19 cellular contexts compared by ENCODE assay signal in genomic region chr1:39538531-39539251, GRCh38. TPM values are rescaled to one million over a fixed set of nuclear protein-coding genes. Genes with fewer than 3 reads are reported as not detected.
DNase-seq lines count a peak whose midpoint lies in the region; ATAC-seq and TF ChIP-seq lines count a peak whose summit lies in the region.
"Had no signal": no experiment of that assay in that cellular context is flagged by ENCODE, and none has a peak within 500 bp of the region (broad histone marks: within the 10 kb centered on the region; RNA-seq: fewer than 3 reads in every experiment).

No MANE protein-coding gene starts in this region.

- no peak overlapping the region for H3K9ac ChIP-seq in IMR-90 (ENCODE audit: low read depth, low read length)
- H3K9ac ChIP-seq: BLaER1 treated with 17β-estradiol and CSF1 and Interleukin-3, amounts not matched to agents 10 nM and 100 nM had no signal

- H3K9me3 Mint-ChIP-seq in activated naive CD4-positive, alpha-beta T cell treated with anti-CD3 and anti-CD28 coated beads, Interleukin-2, amount 50 U/mL, for 72 hours = no peaks in the 10 kb centered on the region
- H3K9me3 Mint-ChIP-seq in osteocyte (ENCODE audit: unreplicated experiment) = no peaks in the 10 kb centered on the region
- no peaks in the 10 kb centered on the region for H3K9me3 Mint-ChIP-seq in activated T-cell treated with anti-CD3 and anti-CD28 coated beads, Interleukin-2, amount 50 U/mL, for 24 hours
- H3K9me3 Mint-ChIP-seq: activated T-cell treated with anti-CD3 and anti-CD28 coated beads, Interleukin-2, amount 50 U/mL, for 72 hours; natural killer cell had no signal

- peak overlapping the region; percentile 20; the same call in 1 of the 2 replicates for H2BK120ac ChIP-seq in IMR-90 (ENCODE audit: low read depth, low read length)

- peaks cover 3% of the 10 kb centered on the region for H3K4me1 ChIP-seq in IMR-90 (ENCODE audit: control insufficient read depth, insufficient read depth, low read length)
- H3K4me1 ChIP-seq in body of pancreas = no peaks in the 10 kb centered on the region
- H3K4me1 ChIP-seq: A549 had no signal

- H3K4ac ChIP-seq in IMR-90 (ENCODE audit: low read depth, low read length) = no peak overlapping the region

- H3K4me3 ChIP-seq in IMR-90 (ENCODE audit: insufficient read depth, low read depth, low read length) (no peak overlapping the region), body of pancreas (no peak overlapping the region)
- H3K4me3 ChIP-seq: A549; BLaER1 treated with 17β-estradiol and CSF1 and Interleukin-3, amounts not matched to agents 10 nM and 100 nM; cardiac muscle cell; dorsolateral prefrontal cortex; MG63 had no signal

- no peak overlapping the region for H2BK5ac ChIP-seq in IMR-90 (ENCODE audit: low read depth, low read length, poor library complexity, severe bottlenecking)

- H4K8ac ChIP-seq in IMR-90 (ENCODE audit: low read depth in 2 of 2, low read length in 2 of 2) = 0 out of 4 replicates have a peak overlapping the region, but pooled peaks of 1 of the 2 experiments have one; percentile 43

- no peak for TF ChIP-seq RAD21 in IMR-90 (IDR thresholded peaks at IDR 0.05; ENCODE audit: low read length)

- POLR2A ChIA-PET in IMR-90 (lab: Charles Lee; ENCODE audit: unreplicated experiment) = no interaction called here

- H3K36me3 Mint-ChIP-seq in activated naive CD4-positive, alpha-beta T cell treated with anti-CD3 and anti-CD28 coated beads, Interleukin-2, amount 50 U/mL, for 72 hours = no peaks in the 10 kb centered on the region
- peaks cover 16% of the 10 kb centered on the region for H3K36me3 Mint-ChIP-seq in osteocyte (ENCODE audit: unreplicated experiment)
- H3K36me3 Mint-ChIP-seq in activated T-cell treated with anti-CD3 and anti-CD28 coated beads, Interleukin-2, amount 50 U/mL, for 24 hours (ENCODE audit: low read depth) = peaks cover 80% of the 10 kb centered on the region

- CTCF ChIA-PET in IMR-90 (lab: Yijun Ruan, JAX) = interaction anchor here (0.6 to 2.0 kb wide), 16 partner anchors 35 to 440 kb away, joined by 3 to 11 read pairs (median 4); partner anchors contain the start of gene MACF1

- no TSS peak for BruUV-seq in IMR-90 (replicated peaks; lab: Mats Ljungman, UMichigan)

- H4K20me1 ChIP-seq in IMR-90 (ENCODE audit: insufficient read depth, low read length) = peaks cover 6% of the 10 kb centered on the region

- no peak overlapping the region for H4K5ac ChIP-seq in IMR-90 (ENCODE audit: low read depth, low read length)

- H3K27me3 ChIP-seq in IMR-90 (ENCODE audit: control insufficient read depth, insufficient read depth, low read length) (no peaks in the 10 kb centered on the region), body of pancreas (no peaks in the 10 kb centered on the region)
- H3K27me3 ChIP-seq: BLaER1 treated with 17β-estradiol and CSF1 and Interleukin-3, amounts not matched to agents 10 nM and 100 nM; dorsolateral prefrontal cortex; MG63 had no signal

- intact Hi-C loops in IMR-90 (cut with micrococcal nuclease) = loop anchor here (1.0 to 5.0 kb wide), 4 partner anchors 61 to 440 kb away; no protein-coding TSS in a partner anchor
- intact Hi-C loops in body of pancreas (cut with DNase I) = loop anchor here (10.0 kb wide), 1 partner anchor 454 kb away; no protein-coding TSS in a partner anchor

- H3K4me3 Mint-ChIP-seq in osteocyte (ENCODE audit: unreplicated experiment) = no peak overlapping the region
- no peak overlapping the region for H3K4me3 Mint-ChIP-seq in activated T-cell treated with anti-CD3 and anti-CD28 coated beads, Interleukin-2, amount 50 U/mL, for 24 hours
- H3K4me3 Mint-ChIP-seq: activated T-cell treated with anti-CD3 and anti-CD28 coated beads, Interleukin-2, amount 50 U/mL, for 72 hours; natural killer cell had no signal

- no peak overlapping the region for H3K23ac ChIP-seq in IMR-90 (ENCODE audit: low read depth, low read length)

- dilution Hi-C loops in IMR-90 (cut with HindIII; ENCODE audit: low sequenced_read_pairs, unreplicated experiment) = no loop called here

- H3K27ac ChIP-seq in IMR-90 (ENCODE audit: insufficient read depth, low read length) (no peak overlapping the region), body of pancreas (no peak overlapping the region)
- H3K27ac ChIP-seq: BLaER1 treated with 17β-estradiol and CSF1 and Interleukin-3, amounts not matched to agents 10 nM and 100 nM; cardiac muscle cell; epithelial cell of prostate had no signal

- H3K4me2 ChIP-seq in IMR-90 (ENCODE audit: low read depth, low read length) = no peak overlapping the region
- H3K4me2 ChIP-seq: A549; BLaER1 treated with 17β-estradiol and CSF1 and Interleukin-3, amounts not matched to agents 10 nM and 100 nM had no signal

- H2AK9ac ChIP-seq in IMR-90 (replicated peaks; ENCODE audit: low read depth, low read length, poor library complexity) = peak overlapping the region; percentile 2

- H3K36me3 ChIP-seq in IMR-90 (ENCODE audit: control insufficient read depth, insufficient read depth, low read length) (peaks cover 4% of the 10 kb centered on the region), body of pancreas (replicated peaks in 1 of 2; ENCODE audit: insufficient read depth in 1 of 2, low read depth in 2 of 2) (peaks cover 0 to 6% of the 10 kb centered on the region in 2 donors)
- H3K36me3 ChIP-seq: cardiac muscle cell had no signal

- no peak for TF ChIP-seq POLR2A in IMR-90 (IDR thresholded peaks at IDR 0.05; ENCODE audit: low read depth, low read length)
- TF ChIP-seq POLR2A in body of pancreas (IDR thresholded peaks at IDR 0.05) = no peak

- H3K4me1 Mint-ChIP-seq in osteocyte (ENCODE audit: unreplicated experiment) = peaks cover 9% of the 10 kb centered on the region
- no peaks in the 10 kb centered on the region for H3K4me1 Mint-ChIP-seq in activated T-cell treated with anti-CD3 and anti-CD28 coated beads, Interleukin-2, amount 50 U/mL, for 24 hours (ENCODE audit: low read depth)

- no peak for DNase-seq in activated naive CD4-positive, alpha-beta T cell treated with anti-CD3 and anti-CD28 coated beads, Interleukin-2, amount 50 U/mL, for 72 hours (ENCODE audit: low spot score in 2 of 2)
- DNase-seq in activated naive CD4-positive, alpha-beta T cell (lab: John Stamatoyannopoulos, UW) = no peak
- DNase-seq in IMR-90 (no peak), body of pancreas (no peak), osteocyte (ENCODE audit: extremely low spot score, unreplicated experiment) (no peak), DMS114 treated with DMSO at 0.1 percent for 48 hours (lab: John Stamatoyannopoulos, UW; ENCODE audit: unreplicated experiment) (no peak), cerebellum (ENCODE audit: low spot score) (no peak)
- DNase-seq in activated T-cell treated with anti-CD3 and anti-CD28 coated beads, Interleukin-2, amount 50 U/mL, for 24 hours = no peak
- DNase-seq: natural killer cell, NCI-H1436 treated with DMSO at 0.1 percent for 48 hours had no signal

- H2BK15ac ChIP-seq in IMR-90 (ENCODE audit: low read depth, low read length) = no peak overlapping the region; the same call in 2 of the 3 replicates

- ATAC-seq in activated naive CD4-positive, alpha-beta T cell treated with anti-CD3 and anti-CD28 coated beads, Interleukin-2, amount 50 U/mL, for 72 hours = peak; percentile 5 to 22
- ATAC-seq in IMR-90 (ENCODE audit: low read depth) (no peak), body of pancreas (peak; percentile 7)

- no peaks in the 10 kb centered on the region for H3K27me3 Mint-ChIP-seq in osteocyte (ENCODE audit: unreplicated experiment)
- H3K27me3 Mint-ChIP-seq in activated T-cell treated with anti-CD3 and anti-CD28 coated beads, Interleukin-2, amount 50 U/mL, for 24 hours = no peaks in the 10 kb centered on the region

- H3K79me1 ChIP-seq in IMR-90 (ENCODE audit: low read depth in 1 of 2, low read length in 2 of 2) = 0 out of 4 replicates have a peak, but pooled peaks cover 0 to 7% of the 10 kb centered on the region in 2 experiments

- H2BK20ac ChIP-seq in IMR-90 (ENCODE audit: low read depth, low read length) = no peak overlapping the region

- peak overlapping the region; percentile 1; the same call in 1 of the 2 replicates for H2AK5ac ChIP-seq in IMR-90 (ENCODE audit: low read depth, low read length)

- peak overlapping the region; percentile 5 to 63 for H3K27ac Mint-ChIP-seq in activated naive CD4-positive, alpha-beta T cell treated with anti-CD3 and anti-CD28 coated beads, Interleukin-2, amount 50 U/mL, for 72 hours
- H3K27ac Mint-ChIP-seq in osteocyte (ENCODE audit: unreplicated experiment) = peak overlapping the region; percentile 48
- no peak overlapping the region for H3K27ac Mint-ChIP-seq in activated T-cell treated with anti-CD3 and anti-CD28 coated beads, Interleukin-2, amount 50 U/mL, for 24 hours
- H3K27ac Mint-ChIP-seq: activated T-cell treated with anti-CD3 and anti-CD28 coated beads, Interleukin-2, amount 50 U/mL, for 72 hours; natural killer cell had no signal

- in situ Hi-C loops in IMR-90 (cut with MboI; ENCODE audit: low sequenced_read_pairs) = loop anchor here (5.0 to 25.0 kb wide), 3 partner anchors 51 to 676 kb away; partner anchors contain the start of genes MYCBP and RRAGC

- no peak overlapping the region for H3K56ac ChIP-seq in IMR-90 (ENCODE audit: extremely low read depth, insufficient read depth, low read length)

- H3K9me3 ChIP-seq in IMR-90 (ENCODE audit: control insufficient read depth, insufficient read depth, low read length) (no peaks in the 10 kb centered on the region), body of pancreas (no peaks in the 10 kb centered on the region)
- H3K9me3 ChIP-seq: A549, MG63 had no signal

- 84% methylated on average over 4 of the region's 9 CpGs; no CpG with 5 or more reads in 1 of the 2 experiments for WGBS in IMR-90 (ENCODE audit: extremely low coverage in 2 of 2, insufficient read length in 1 of 2), 2 experiments
- 80 to 83% methylated on average over 9 of the region's 9 CpGs for WGBS in body of pancreas, 2 donors

- H2AFZ ChIP-seq in IMR-90 (replicated peaks; ENCODE audit: low read length, poor library complexity) = peak overlapping the region; percentile 69

- peaks cover 3% of the 10 kb centered on the region; the same call in 1 of the 2 replicates for H3K9me1 ChIP-seq in IMR-90 (ENCODE audit: insufficient read depth, low read length)

- H3K18ac ChIP-seq in IMR-90 (ENCODE audit: low read depth, low read length) = no peak overlapping the region

- no peak overlapping the region for H3K14ac ChIP-seq in IMR-90 (replicated peaks; ENCODE audit: low read depth, low read length)

- TF ChIP-seq CTCF in IMR-90 (conservative IDR thresholded peaks at IDR 0.05; ENCODE audit: low read depth, low read length) (no peak), body of pancreas (IDR thresholded peaks at IDR 0.05) (no peak), osteocyte (IDR thresholded peaks at IDR 0.05) (no peak)

- H4K91ac ChIP-seq in IMR-90 (ENCODE audit: insufficient read depth, low read depth, low read length) = no peak overlapping the region

RNA-seq across cellular contexts. Expression of gene PABPC4, which starts 37.9 kb away (rescaled TPM):
- total RNA-seq in activated naive CD4-positive, alpha-beta T cell treated with anti-CD3 and anti-CD28 coated beads, Interleukin-2, amount 50 U/mL, for 72 hours = 100 to 1,000 TPM; 168 to 287 TPM
- 74.9 and 78.6 TPM in 2 replicates for total RNA-seq in IMR-90 (2012; rRNA removed)
- polyA plus RNA-seq in IMR-90 (2012; rRNA removed) = 90.3 and 108 TPM in 2 replicates
- 85.8 and 94.9 TPM in 2 replicates for polyA plus RNA-seq in IMR-90 (2012; cell fraction: cytosol; rRNA removed)
- 274 and 320 TPM in 2 replicates for polyA plus RNA-seq in IMR-90 (2012; cell fraction: nucleus; rRNA removed; ENCODE audit: low replicate concordance)
- 100 to 1,000 TPM; 419 to 540 TPM for total RNA-seq in body of pancreas
- 247 and 263 TPM in 2 replicates for total RNA-seq in osteocyte
- 79.6 TPM for total RNA-seq in cerebellum

RNA-seq across cellular contexts. Expression of gene BMP8A, which starts 47.3 kb away (rescaled TPM):
- total RNA-seq in activated naive CD4-positive, alpha-beta T cell treated with anti-CD3 and anti-CD28 coated beads, Interleukin-2, amount 50 U/mL, for 72 hours = under 1 TPM in 1 of 2 donors, not detected in 1; 0.14 TPM
- total RNA-seq in IMR-90 (2012; rRNA removed) = not detected in 2 replicates
- not detected in 2 replicates for polyA plus RNA-seq in IMR-90 (2012; rRNA removed)
- 0.05 TPM in 1 of 2 replicates, not detected in the other for polyA plus RNA-seq in IMR-90 (2012; cell fraction: cytosol; rRNA removed)
- polyA plus RNA-seq in IMR-90 (2012; cell fraction: nucleus; rRNA removed; ENCODE audit: low replicate concordance) = not detected in 2 replicates
- 1 to 10 TPM in 1 of 2 donors, not detected in 1; 5.7 TPM for total RNA-seq in body of pancreas
- not detected in 2 replicates for total RNA-seq in osteocyte
- total RNA-seq in cerebellum = 0.27 TPM
- total RNA-seq: SK-MEL-5, subcutaneous adipose tissue had no signal
